In the genomic region with DNA sequence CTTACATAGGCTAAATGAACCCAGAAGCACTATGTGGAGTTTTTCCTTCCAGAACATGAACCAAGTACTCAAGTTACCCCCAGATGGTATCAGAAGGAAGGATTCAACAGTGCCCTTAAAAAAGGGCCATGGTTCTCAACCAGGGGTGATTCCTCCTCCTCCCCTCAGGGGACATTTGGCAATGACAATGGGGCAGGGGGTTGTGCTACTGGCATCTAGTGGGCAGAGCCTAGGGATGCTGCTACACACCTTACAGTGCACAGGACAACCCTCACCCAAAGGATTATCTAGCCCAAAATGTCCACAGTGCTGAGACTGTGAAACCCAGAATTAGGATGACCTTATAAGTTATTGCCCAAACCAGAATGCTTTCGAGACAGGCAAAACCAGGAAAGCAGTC, we compare ENCODE assay signal across 5 cellular contexts.
DNase-seq lines count a peak whose midpoint lies in the region; ATAC-seq, FAIRE-seq and TF ChIP-seq lines count a peak whose summit lies in the region.
"Not testable (repeated sequence)": the region's sequence is repeated elsewhere in the genome, so short reads cannot be mapped to it uniquely, and the experiment has no call there.

No MANE protein-coding gene starts in this region.

- not testable (repeated sequence) for H3K36me3 Mint-ChIP-seq in GM23338 (ENCODE audit: low read depth); WTC11

- H3K9me3 Mint-ChIP-seq in GM23338, WTC11: not testable (repeated sequence)

- H3K27me3 ChIP-seq in GM23338 (ENCODE audit: insufficient read depth); HCT116 (ENCODE audit: insufficient read depth, low read length): not testable (repeated sequence)
- peaks cover 0 to 15% of the 10 kb centered on the region in 2 experiments; a peak in 1 of 5 replicates for H3K27me3 ChIP-seq in HepG2 (ENCODE audit: control insufficient read depth in 1 of 2, insufficient read depth in 2 of 2, low read length in 2 of 2)

- ATAC-seq in A549 (peak; percentile 39 to 51; a peak in 4 of 6 replicates), GM23338 (peak; percentile 71), HCT116 (peak; percentile 44), WTC11 (peak; percentile 41; the same call in 1 of the 2 replicates), HepG2 (peak; percentile 32; the same call in 2 of the 3 replicates)

- H4K20me1 ChIP-seq in GM23338 (replicated peaks; ENCODE audit: insufficient read depth); HCT116 (ENCODE audit: insufficient read depth); HepG2 (ENCODE audit: insufficient read depth, low read length): not testable (repeated sequence)

- H3K9me3 ChIP-seq in A549; HCT116 (ENCODE audit: control insufficient read depth in 1 of 2, insufficient read depth in 1 of 2, low read depth in 1 of 2, low read length in 2 of 2); HepG2 (ENCODE audit: low read length): not testable (repeated sequence)

- H3K4me3 Mint-ChIP-seq in GM23338, WTC11: not testable (repeated sequence)

- FAIRE-seq in A549 (lab: Jason Lieb, UNC); HepG2 (lab: Jason Lieb, UNC): not testable (repeated sequence)

- RAD21 ChIA-PET in HCT116 (lab: Charles Lee; ENCODE audit: low non-redundant PET in 1 of 2, low total read pairs in 2 of 2, uncharacterized antibody in 2 of 2, unreplicated experiment in 2 of 2), result not testable (repeated sequence)

- BruUV-seq in HCT116 (replicated peaks; lab: Mats Ljungman, UMichigan); HepG2 (replicated peaks; lab: Mats Ljungman, UMichigan): not testable (repeated sequence)

- CTCF ChIA-PET in A549 (lab: Yijun Ruan, JAX); HCT116 (lab: Charles Lee); WTC11 (lab: Charles Lee); HepG2 (lab: Yijun Ruan, JAX; ENCODE audit: low intra/inter-chr PET ratio, low total read pairs): not testable (repeated sequence)

- not testable (repeated sequence) for TF ChIP-seq CTCF in A549 (IDR thresholded peaks at IDR 0.05); GM23338 (conservative IDR thresholded peaks at IDR 0.05; ENCODE audit: low read depth in 2 of 2); HCT116 (IDR thresholded peaks at IDR 0.05 in 2 of 3, conservative IDR thresholded peaks at IDR 0.05 in 1 of 3; ENCODE audit: borderline replicate concordance in 1 of 3, insufficient read depth in 1 of 3, low read depth in 2 of 3, low read length in 2 of 3); WTC11 (IDR thresholded peaks at IDR 0.05); HepG2 (CRISPR knock-in tag; IDR thresholded peaks at IDR 0.05)

- not testable (repeated sequence) for H3K4me3 ChIP-seq in A549; GM23338; HCT116 (replicated peaks in 1 of 2; ENCODE audit: low read depth in 1 of 2, low read length in 2 of 2); HepG2 (replicated peaks in 1 of 3; ENCODE audit: insufficient read depth in 1 of 3, low read depth in 2 of 3, low read length in 3 of 3)

- not testable (repeated sequence) for H3K9me2 ChIP-seq in GM23338 (ENCODE audit: insufficient read depth); HCT116 (ENCODE audit: insufficient read depth)

- not testable (repeated sequence) for TF ChIP-seq POLR2A in A549 (IDR thresholded peaks at IDR 0.05; ENCODE audit: low read length); HCT116 (IDR thresholded peaks at IDR 0.05; ENCODE audit: borderline replicate concordance, extremely low read depth, insufficient read depth, insufficient read length); HepG2 (IDR thresholded peaks at IDR 0.05; ENCODE audit: insufficient read depth in 1 of 2, low read depth in 2 of 2, low read length in 2 of 2)

- not testable (repeated sequence) for H3K4me1 Mint-ChIP-seq in GM23338, WTC11

- not testable (repeated sequence) for H3F3A ChIP-seq in GM23338 (replicated peaks; ENCODE audit: low read depth)

- not testable (repeated sequence) for TF ChIP-seq EP300 in A549 (IDR thresholded peaks at IDR 0.05); HepG2 (IDR thresholded peaks at IDR 0.05; ENCODE audit: low read depth in 2 of 2, low read length in 2 of 2); HepG2 (CRISPR knock-in tag; IDR thresholded peaks at IDR 0.05; ENCODE audit: borderline replicate concordance)

- H3K4me1 ChIP-seq in A549; GM23338 (ENCODE audit: insufficient read depth); HCT116 (ENCODE audit: control insufficient read depth in 1 of 2, insufficient read depth in 2 of 2, low read length in 2 of 2); HepG2 (ENCODE audit: insufficient read depth, low read length): not testable (repeated sequence)

- H2AFZ ChIP-seq in GM23338; HCT116 (ENCODE audit: low read depth, low read length, poor library complexity, severe bottlenecking); HepG2 (ENCODE audit: low read length): not testable (repeated sequence)

- not testable (repeated sequence) for TF ChIP-seq RAD21 in A549 (conservative IDR thresholded peaks at IDR 0.05 in 1 of 2, IDR thresholded peaks at IDR 0.05 in 1 of 2); HCT116 (IDR thresholded peaks at IDR 0.05; ENCODE audit: low read depth); HepG2 (CRISPR knock-in tag; IDR thresholded peaks at IDR 0.05)

- intact Hi-C loops in HCT116 (cut with micrococcal nuclease); HepG2 (cut with micrococcal nuclease; ENCODE audit: unreplicated experiment): not testable (repeated sequence)

- not testable (repeated sequence) for H3K9ac ChIP-seq in HCT116 (ENCODE audit: low read length); HepG2 (ENCODE audit: insufficient read depth, low read depth, low read length)

- not testable (repeated sequence) for H3K4me2 ChIP-seq in A549; GM23338; HCT116 (ENCODE audit: low read length); HepG2 (ENCODE audit: low read depth, low read length)

- POLR2A ChIA-PET in A549 (lab: Yijun Ruan, JAX); HCT116 (lab: Charles Lee); WTC11 (lab: Charles Lee); HepG2 (lab: Yijun Ruan, JAX): not testable (repeated sequence)

- not testable (repeated sequence) for DNase-seq in A549 (ENCODE audit: low read depth in 1 of 2, low spot score in 1 of 2); GM23338 (ENCODE audit: low spot score); HCT116 (ENCODE audit: low read depth, low spot score); WTC11 (ENCODE audit: low spot score); HepG2 (ENCODE audit: low spot score)

- 0% methylated on average over 1 of the region's 1 CpG for WGBS in A549 (ENCODE audit: missing lambda C conversion rate)
- 8% methylated on average over 1 of the region's 1 CpG for WGBS in HepG2 (ENCODE audit: low lambda C conversion rate)

- not testable (repeated sequence) for H3K27ac ChIP-seq in A549; GM23338 (ENCODE audit: low read depth); HCT116 (ENCODE audit: low read depth, low read length); HepG2 (ENCODE audit: extremely low read length, insufficient read depth, low read length)

- not testable (repeated sequence) for H3K36me3 ChIP-seq in GM23338 (ENCODE audit: insufficient read depth); HCT116 (ENCODE audit: control insufficient read depth in 1 of 2, insufficient read depth in 2 of 2, low read length in 2 of 2); HepG2 (replicated peaks in 1 of 2; ENCODE audit: control insufficient read depth in 1 of 2, insufficient read depth in 2 of 2, low read length in 2 of 2)

- not testable (repeated sequence) for H3K27ac Mint-ChIP-seq in GM23338, WTC11

- not testable (repeated sequence) for H3K27me3 Mint-ChIP-seq in GM23338 (ENCODE audit: insufficient read depth, low read depth, poor library complexity); WTC11 (ENCODE audit: low read depth)

- H3K79me2 ChIP-seq in GM23338 (replicated peaks; ENCODE audit: insufficient read depth); HCT116 (ENCODE audit: insufficient read depth, low read length); HepG2 (ENCODE audit: insufficient read depth, low read length): not testable (repeated sequence)

- in situ Hi-C loops in HepG2 (cut with HindIII; ENCODE audit: extremely low pct_ligation_motif_present, low pct_unique_long_range_greater_than_20kb), result not testable (repeated sequence)
